In the genomic region with DNA sequence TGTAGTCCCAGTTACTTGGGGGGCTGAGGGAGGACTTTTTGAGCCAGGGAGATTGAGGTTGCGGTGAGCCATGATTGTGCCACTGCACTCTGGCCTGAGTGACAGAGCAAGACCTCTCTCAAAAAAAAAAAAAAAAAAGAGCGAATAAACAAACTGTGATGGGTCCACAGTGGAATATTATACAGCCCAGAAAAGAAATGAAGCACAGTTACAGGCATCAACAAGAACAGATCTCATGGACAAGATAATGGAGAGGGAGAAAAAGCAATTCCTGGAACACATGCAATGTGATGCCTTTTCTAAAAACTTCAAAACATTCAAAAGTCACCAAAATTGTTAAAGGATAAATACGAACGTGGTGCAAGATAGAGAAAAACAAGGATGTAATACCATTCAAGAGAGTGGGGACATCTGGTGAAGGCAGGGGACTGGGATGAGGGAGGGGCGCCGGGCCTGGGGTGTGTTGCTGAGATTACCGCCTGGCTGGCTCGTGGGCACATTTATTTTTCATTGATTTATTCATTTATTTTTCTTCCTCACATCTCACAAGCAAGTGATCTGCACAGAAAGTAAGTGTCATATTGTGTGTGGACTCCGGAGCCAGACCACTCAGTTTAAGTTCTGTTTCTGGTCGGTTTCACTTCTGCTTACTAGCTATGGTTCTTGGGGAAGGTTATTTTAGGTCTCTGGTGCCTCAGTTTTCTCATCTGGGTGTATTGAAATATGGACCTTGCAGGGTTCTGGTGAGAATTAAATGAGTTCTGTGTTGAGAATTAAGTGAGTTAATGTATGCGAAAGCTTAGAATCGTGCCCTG, we compare ENCODE assay signal across 11 cellular contexts. TPM values are rescaled to one million over a fixed set of nuclear protein-coding genes. Genes with fewer than 3 reads are reported as not detected.
DNase-seq lines count a peak whose midpoint lies in the region; ATAC-seq and TF ChIP-seq lines count a peak whose summit lies in the region.
"Had no signal": no experiment of that assay in that cellular context is flagged by ENCODE, and none has a peak within 500 bp of the region (broad histone marks: within the 10 kb centered on the region; RNA-seq: fewer than 3 reads in every experiment).

No MANE protein-coding gene starts in this region.

- H3K4me1 ChIP-seq in ascending aorta, result no peaks in the 10 kb centered on the region

- no peaks in the 10 kb centered on the region for H3K27me3 ChIP-seq in ascending aorta

- no peak for TF ChIP-seq CTCF in ascending aorta (IDR thresholded peaks at IDR 0.05)

- DNase-seq in germinal center (ENCODE audit: low spot score), result peak; percentile 68
- DNase-seq in NCI-H1048 (lab: John Stamatoyannopoulos, UW), result no peak
- DNase-seq in ascending aorta (ENCODE audit: low spot score in 2 of 2), result no peak
- no peak for DNase-seq in globus pallidus (ENCODE audit: low spot score)
- DNase-seq: activated naive CD4-positive, alpha-beta T cell; COR-L47 had no signal

- ATAC-seq in GM18505 (IDR thresholded peaks at IDR 0.05; ENCODE audit: unreplicated experiment) (peak; percentile 82), GM21447 (IDR thresholded peaks at IDR 0.05; ENCODE audit: unreplicated experiment) (peak; percentile 84), HG03442 (IDR thresholded peaks at IDR 0.05; ENCODE audit: unreplicated experiment) (peak; percentile 65), HG03439 (IDR thresholded peaks at IDR 0.05; ENCODE audit: unreplicated experiment) (no peak)
- ATAC-seq: WTC11 had no signal

- TF ChIP-seq POLR2A in GM18505 (IDR thresholded peaks at IDR 0.05; ENCODE audit: borderline replicate concordance, extremely low read depth, insufficient read depth, insufficient read length), result no peak

- no peak overlapping the region for H3K27ac ChIP-seq in ascending aorta

- intact Hi-C loops in ascending aorta (cut with DNase I), result loop anchor here (5.0 kb wide), 1 partner anchor 42 kb away; no protein-coding TSS in a partner anchor

- H3K4me3 ChIP-seq in ascending aorta, result no peak overlapping the region

- no peaks in the 10 kb centered on the region for H3K9me3 ChIP-seq in ascending aorta

- no peaks in the 10 kb centered on the region for H3K36me3 ChIP-seq in ascending aorta

RNA-seq across cellular contexts. Expression of gene ABCG1, which starts 30.1 kb away (rescaled TPM):
- 39.5 TPM for total RNA-seq in ascending aorta
